Comparison of ENCODE assay signal across 8 cellular contexts in the genomic region with DNA sequence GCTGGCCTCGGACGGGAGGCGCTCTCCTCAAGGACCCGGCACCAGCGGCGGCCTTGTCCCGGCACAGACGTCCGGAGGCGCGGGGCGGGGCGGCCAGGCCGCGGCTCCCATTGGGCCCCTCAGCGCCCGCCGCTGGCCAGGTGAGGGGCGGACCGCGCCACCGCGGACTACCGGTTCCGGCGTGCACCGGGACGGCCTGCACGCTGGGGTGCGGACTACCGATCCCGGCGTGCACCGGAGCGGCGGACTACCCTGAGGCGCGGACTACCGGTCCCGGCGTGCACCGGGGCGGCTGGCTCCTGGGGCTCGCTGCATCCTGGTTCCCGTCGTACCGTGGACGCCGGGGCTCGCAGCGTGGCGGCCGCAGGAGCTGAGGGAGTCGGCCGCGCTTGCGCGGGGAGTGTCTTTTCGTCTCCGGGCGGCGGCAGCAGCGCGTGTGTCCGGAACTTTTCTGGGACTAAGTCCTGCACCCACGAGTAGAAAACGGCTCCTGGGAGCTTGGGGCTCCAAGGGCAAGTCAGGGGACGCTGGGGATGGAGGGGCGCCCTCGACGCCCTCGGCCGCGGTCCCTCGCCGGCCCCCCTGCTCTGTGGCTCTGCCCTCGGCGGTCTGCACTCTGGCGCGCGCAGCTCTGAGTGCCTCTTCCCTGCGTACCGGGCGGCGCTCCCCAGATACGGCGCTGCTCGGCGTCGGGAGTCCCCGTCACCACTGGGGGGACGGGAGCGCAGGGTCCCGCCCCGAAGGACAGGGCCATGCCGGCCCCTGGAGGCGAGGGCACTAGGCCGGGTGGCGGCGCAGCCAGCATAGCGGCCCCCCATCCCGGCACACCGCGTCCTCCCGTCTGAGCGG. TPM values are rescaled to one million over a fixed set of nuclear protein-coding genes. Genes with fewer than 3 reads are reported as not detected.
DNase-seq lines count a peak whose midpoint lies in the region; ATAC-seq and TF ChIP-seq lines count a peak whose summit lies in the region.

A gene (minus strand): TSS at position 86 of the 849 bp plus-strand sequence. CDS start 206 bp downstream, outside the sequence.

- no peaks in the 10 kb centered on the region for H3K9me3 ChIP-seq in CD4-positive, alpha-beta memory T cell (ENCODE audit: control insufficient read depth in 1 of 2, low read length in 2 of 2)
- H3K9me3 ChIP-seq in lung (ENCODE audit: control insufficient read depth in 2 of 2, insufficient read depth in 1 of 2, low read length in 1 of 2): no peaks in the 10 kb centered on the region

- H3K9me3 Mint-ChIP-seq in CD4-positive, alpha-beta memory T cell: no peaks in the 10 kb centered on the region
- no peaks in the 10 kb centered on the region for H3K9me3 Mint-ChIP-seq in activated CD8-positive, alpha-beta T cell treated with anti-CD3 and anti-CD28 coated beads for 36 hours

- no peaks in the 10 kb centered on the region for H3K27me3 ChIP-seq in CD4-positive, alpha-beta memory T cell (ENCODE audit: insufficient read depth, low read length)
- H3K27me3 ChIP-seq in lung (ENCODE audit: control insufficient read depth, insufficient read depth): no peaks in the 10 kb centered on the region

- H3K36me3 Mint-ChIP-seq in CD4-positive, alpha-beta memory T cell: no peaks in the 10 kb centered on the region
- H3K36me3 Mint-ChIP-seq in activated CD8-positive, alpha-beta T cell treated with anti-CD3 and anti-CD28 coated beads for 36 hours (ENCODE audit: low read depth): peaks cover 13% of the 10 kb centered on the region

- H3K4me1 ChIP-seq in CD4-positive, alpha-beta memory T cell (ENCODE audit: insufficient read depth, low read length): peaks cover 43% of the 10 kb centered on the region
- H3K4me1 ChIP-seq in lung (ENCODE audit: control insufficient read depth in 2 of 2, insufficient read depth in 2 of 2, low read length in 2 of 2): peaks cover 8 to 10% of the 10 kb centered on the region in 2 donors

- peak; percentile 15 for TF ChIP-seq CTCF in activated CD8-positive, alpha-beta T cell treated with anti-CD3 and anti-CD28 coated beads for 36 hours (IDR thresholded peaks at IDR 0.05)
- TF ChIP-seq CTCF in lung (IDR thresholded peaks at IDR 0.05; ENCODE audit: control extremely low read depth, extremely low read depth): no peak

- peaks cover 9 to 42% (median 31%) of the 10 kb centered on the region in 4 donors for H3K4me1 Mint-ChIP-seq in CD4-positive, alpha-beta memory T cell
- peaks cover 38% of the 10 kb centered on the region for H3K4me1 Mint-ChIP-seq in activated CD8-positive, alpha-beta T cell treated with anti-CD3 and anti-CD28 coated beads for 36 hours (ENCODE audit: low read depth)

- peak within 1 kb of the TSS; percentile 59 for H3K27ac ChIP-seq in CD4-positive, alpha-beta memory T cell (ENCODE audit: low read depth, low read length)
- H3K27ac ChIP-seq in lung (ENCODE audit: low read depth in 1 of 2, low read length in 1 of 2): peak within 1 kb of the TSS; percentile 91 to 95

- peak; percentile 90 to 92 (median 91) for DNase-seq in CD4-positive, alpha-beta memory T cell
- DNase-seq in HK-2 (ENCODE audit: unreplicated experiment) (peak; percentile 97), NCI-H82 treated with DMSO at 0.1 percent for 48 hours (lab: John Stamatoyannopoulos, UW; ENCODE audit: unreplicated experiment) (peak; percentile 74), ecto neural progenitor cell (ENCODE audit: low spot score) (peak; percentile 97), lung (ENCODE audit: low spot score) (peak; percentile 95)
- peak; percentile 95 for DNase-seq in activated CD8-positive, alpha-beta T cell treated with anti-CD3 and anti-CD28 coated beads for 36 hours
- DNase-seq in stimulated activated CD4-positive, alpha-beta T cell treated with anti-CD3 and anti-CD28 coated beads, TNF-alpha, amount 100 ng/mL, for 4 hours (ENCODE audit: low read depth in 3 of 3): peak; percentile 85 to 88 (median 87)

- ATAC-seq in GM19452 (IDR thresholded peaks at IDR 0.05; ENCODE audit: unreplicated experiment) (peak; percentile 89), lung (ENCODE audit: insufficient read depth, low FRiP score) (peak; percentile 98)
- ATAC-seq in activated CD8-positive, alpha-beta T cell treated with anti-CD3 and anti-CD28 coated beads for 36 hours: peak; percentile 97

- CTCF ChIA-PET in CD4-positive, alpha-beta memory T cell (lab: Charles Lee; ENCODE audit: partially characterized antibody): interaction anchor here (0.6 to 6.0 kb wide), 6 partner anchors 14 to 798 kb away, joined by 3 to 35 read pairs (median 4); no protein-coding TSS in a partner anchor
- CTCF ChIA-PET in activated CD8-positive, alpha-beta T cell treated with anti-CD3 and anti-CD28 coated beads for 36 hours (lab: Charles Lee): interaction anchor here (0.7 to 4.2 kb wide), 4 partner anchors 8 to 43 kb away, joined by 3 to 20 read pairs (median 4); a partner anchor contains a TSS

- no peaks in the 10 kb centered on the region for H3K27me3 Mint-ChIP-seq in CD4-positive, alpha-beta memory T cell
- H3K27me3 Mint-ChIP-seq in activated CD8-positive, alpha-beta T cell treated with anti-CD3 and anti-CD28 coated beads for 36 hours: no peaks in the 10 kb centered on the region

- 0% methylated on average over 87 to 106 of the region's 106 CpGs for WGBS in lung, 2 donors

- intact Hi-C loops in CD4-positive, alpha-beta memory T cell (cut with micrococcal nuclease): loop anchor here (1.0 to 5.0 kb wide), 6 partner anchors 14 to 1184 kb away; a partner anchor contains a TSS
- intact Hi-C loops in activated CD8-positive, alpha-beta T cell treated with anti-CD3 and anti-CD28 coated beads for 36 hours (cut with micrococcal nuclease): loop anchor here (10.0 kb wide), 1 partner anchor 49 kb away; no protein-coding TSS in a partner anchor

- no peaks in the 10 kb centered on the region for H3K36me3 ChIP-seq in CD4-positive, alpha-beta memory T cell (ENCODE audit: insufficient read depth, low read length)
- H3K36me3 ChIP-seq in lung (ENCODE audit: control insufficient read depth in 2 of 2, insufficient read depth in 2 of 2, low read length in 2 of 2): no peaks in the 10 kb centered on the region

- POLR2A ChIA-PET in CD4-positive, alpha-beta memory T cell (lab: Charles Lee; ENCODE audit: partially characterized antibody): interaction anchor here (0.8 to 8.1 kb wide), 9 partner anchors 12 to 1176 kb away, joined by 3 to 81 read pairs (median 7); a partner anchor contains a TSS
- POLR2A ChIA-PET in activated CD8-positive, alpha-beta T cell treated with anti-CD3 and anti-CD28 coated beads for 36 hours (lab: Charles Lee): interaction anchor here (0.7 to 3.0 kb wide), 10 partner anchors 12 to 560 kb away, joined by 3 to 37 read pairs (median 5); a partner anchor contains a TSS

- H3K4me3 Mint-ChIP-seq in CD4-positive, alpha-beta memory T cell: peak within 1 kb of the TSS; percentile 81 to 90 (median 85)
- peak within 1 kb of the TSS; percentile 82 for H3K4me3 Mint-ChIP-seq in activated CD8-positive, alpha-beta T cell treated with anti-CD3 and anti-CD28 coated beads for 36 hours

- H3K4me3 ChIP-seq in CD4-positive, alpha-beta memory T cell (ENCODE audit: low read length in 2 of 2): peak within 1 kb of the TSS; percentile 47 to 89
- H3K4me3 ChIP-seq in lung: peak within 1 kb of the TSS; percentile 90

- peak within 1 kb of the TSS; percentile 25 to 84 (median 76) for H3K27ac Mint-ChIP-seq in CD4-positive, alpha-beta memory T cell
- peak within 1 kb of the TSS; percentile 75 for H3K27ac Mint-ChIP-seq in activated CD8-positive, alpha-beta T cell treated with anti-CD3 and anti-CD28 coated beads for 36 hours

RNA-seq across cellular contexts. Expression of the gene that starts here (rescaled TPM):
- total RNA-seq in CD4-positive, alpha-beta memory T cell: 10 to 100 TPM; 38.8 to 42.8 TPM
- 10 to 100 TPM in 1 of 2 donors, 1 to 10 TPM in 1; 6.5 to 12.2 TPM for polyA plus RNA-seq in CD4-positive, alpha-beta memory T cell
- 10 to 100 TPM; 49.4 to 53.2 TPM for total RNA-seq in activated CD8-positive, alpha-beta T cell treated with anti-CD3 and anti-CD28 coated beads for 36 hours
- 10 to 100 TPM; 31.1 to 47.1 TPM for total RNA-seq in lung
- 10 to 100 TPM; 21.7 to 22.6 TPM for polyA plus RNA-seq in lung

Comparison
In these comparisons a context has a peak if more than half of its experiments do, and no peak if none do; other contexts are left out.
1. Peak in every context shown above with its lines: DNase-seq, ATAC-seq, H3K4me3 ChIP-seq and H3K27ac ChIP-seq.